17 cellular contexts compared by ENCODE assay signal in the genomic region with DNA sequence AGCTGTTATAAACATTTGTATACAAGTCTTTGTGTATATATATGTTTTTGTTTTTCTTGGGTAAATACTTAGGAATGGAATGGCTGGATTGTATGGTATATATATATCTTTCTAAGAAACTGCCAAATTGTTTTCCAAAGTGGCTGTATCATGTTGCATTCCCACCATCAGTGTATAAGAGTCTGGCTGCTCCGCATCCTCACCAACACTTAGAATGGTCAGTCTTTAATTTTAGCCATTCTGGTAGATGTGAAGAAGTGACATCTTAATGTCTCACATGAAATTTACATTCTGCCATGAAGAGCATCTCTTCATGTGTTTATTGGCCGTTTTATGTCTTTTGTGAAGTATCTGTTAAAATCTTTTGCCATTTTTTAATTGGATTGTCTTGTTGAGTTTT. TPM values are rescaled to one million over a fixed set of nuclear protein-coding genes. Genes with fewer than 3 reads are reported as not detected.
DNase-seq lines count a peak whose midpoint lies in the region; TF ChIP-seq lines count a peak whose summit lies in the region.
"Had no signal": no experiment of that assay in that cellular context is flagged by ENCODE, and none has a peak within 500 bp of the region (broad histone marks: within the 10 kb centered on the region; RNA-seq: fewer than 3 reads in every experiment).

No MANE protein-coding gene starts in this region.

- peak overlapping the region; percentile 89 for H3K27ac ChIP-seq in osteoblast (ENCODE audit: low read depth, low read length)
- H3K27ac ChIP-seq: pancreas had no signal

- H3K36me3 Mint-ChIP-seq in T-helper 1 cell treated with Interleukin-12 subunit alpha and Interleukin-12 subunit beta and Interleukin-4 antibody, amounts not matched to agents 30 μg/mL and 1 μg/mL, for 36 hours (ENCODE audit: low read depth): peaks cover 44% of the 10 kb centered on the region
- peaks cover 52% of the 10 kb centered on the region for H3K36me3 Mint-ChIP-seq in HFFc6 (ENCODE audit: low read depth)
- peaks cover 62% of the 10 kb centered on the region for H3K36me3 Mint-ChIP-seq in activated T-helper 2 cell treated with anti-CD3 and anti-CD28 coated beads, Interferon-gamma antibody, Interleukin-2, Interleukin-4, amounts not matched to agents 10 μg/mL and 5 μg/mL and 100 μg/mL, durations not matched to agents 14 hours and 24 hours and 36 hours (ENCODE audit: low read depth)

- peaks cover 27% of the 10 kb centered on the region for H3K4me1 ChIP-seq in osteoblast (ENCODE audit: insufficient read depth, low read length)
- H3K4me1 ChIP-seq: pancreas had no signal

- H3K4me2 ChIP-seq in osteoblast (ENCODE audit: insufficient read depth, low read length): no peak overlapping the region

- H3K9me3 Mint-ChIP-seq in T-helper 1 cell treated with Interleukin-12 subunit alpha and Interleukin-12 subunit beta and Interleukin-4 antibody, amounts not matched to agents 30 μg/mL and 1 μg/mL, for 36 hours: peaks cover 17% of the 10 kb centered on the region
- peaks cover 10% of the 10 kb centered on the region for H3K9me3 Mint-ChIP-seq in HFFc6
- H3K9me3 Mint-ChIP-seq in activated T-helper 2 cell treated with anti-CD3 and anti-CD28 coated beads, Interferon-gamma antibody, Interleukin-2, Interleukin-4, amounts not matched to agents 10 μg/mL and 5 μg/mL and 100 μg/mL, durations not matched to agents 14 hours and 24 hours and 36 hours: peaks cover 17% of the 10 kb centered on the region

- TF ChIP-seq CTCF in HFFc6 (IDR thresholded peaks at IDR 0.05) (no peak), osteoblast (IDR thresholded peaks at IDR 0.05; ENCODE audit: extremely low read depth, low read depth, low read length) (no peak)

- intact Hi-C loops in activated T-helper 2 cell treated with anti-CD3 and anti-CD28 coated beads, Interferon-gamma antibody, Interleukin-2, Interleukin-4, amounts not matched to agents 10 μg/mL and 5 μg/mL and 100 μg/mL, durations not matched to agents 14 hours and 24 hours and 36 hours (cut with micrococcal nuclease): no loop called here

- H3K79me2 ChIP-seq in osteoblast (ENCODE audit: insufficient read depth, low read length): peaks cover 29% of the 10 kb centered on the region

- no peak for DNase-seq in T-helper 1 cell
- no peak for DNase-seq in HFFc6
- no peak for DNase-seq in activated T-helper 2 cell treated with anti-CD3 and anti-CD28 coated beads, Interferon-gamma antibody, Interleukin-2, Interleukin-4, amounts not matched to agents 10 μg/mL and 5 μg/mL and 100 μg/mL, durations not matched to agents 14 hours and 24 hours and 36 hours (ENCODE audit: low spot score)
- DNase-seq in osteoblast (ENCODE audit: insufficient read length, low spot score, missing footprints): no peak
- no peak for DNase-seq in NCI-H524 (lab: John Stamatoyannopoulos, UW)
- DNase-seq in NCI-H774 (lab: John Stamatoyannopoulos, UW): no peak
- no peak for DNase-seq in HPDE6-E6E7 (ENCODE audit: extremely low spot score)
- DNase-seq: 8988T; activated CD4-positive, CD25-positive, alpha-beta regulatory T cell treated with anti-CD3 and anti-CD28 coated beads, Interleukin-2, amount 50 U/mL, for 72 hours; activated T-cell treated with anti-CD3 and anti-CD28 coated beads, Interleukin-2, amount 50 U/mL, for 4 hours; amniotic stem cell; NCI-H2171; pancreas; thyroid gland had no signal

- H3K4me1 Mint-ChIP-seq in T-helper 1 cell treated with Interleukin-12 subunit alpha and Interleukin-12 subunit beta and Interleukin-4 antibody, amounts not matched to agents 30 μg/mL and 1 μg/mL, for 36 hours (ENCODE audit: low read depth): peaks cover 56% of the 10 kb centered on the region
- H3K4me1 Mint-ChIP-seq in HFFc6 (ENCODE audit: low read depth): peaks cover 63% of the 10 kb centered on the region
- H3K4me1 Mint-ChIP-seq in activated T-helper 2 cell treated with anti-CD3 and anti-CD28 coated beads, Interferon-gamma antibody, Interleukin-2, Interleukin-4, amounts not matched to agents 10 μg/mL and 5 μg/mL and 100 μg/mL, durations not matched to agents 14 hours and 24 hours and 36 hours (ENCODE audit: low read depth): peaks cover 32% of the 10 kb centered on the region

- no peak overlapping the region for H3K4me3 Mint-ChIP-seq in T-helper 1 cell treated with Interleukin-12 subunit alpha and Interleukin-12 subunit beta and Interleukin-4 antibody, amounts not matched to agents 30 μg/mL and 1 μg/mL, for 36 hours
- no peak overlapping the region; the same call in 1 of the 2 replicates for H3K4me3 Mint-ChIP-seq in HFFc6
- H3K4me3 Mint-ChIP-seq in activated T-helper 2 cell treated with anti-CD3 and anti-CD28 coated beads, Interferon-gamma antibody, Interleukin-2, Interleukin-4, amounts not matched to agents 10 μg/mL and 5 μg/mL and 100 μg/mL, durations not matched to agents 14 hours and 24 hours and 36 hours (ENCODE audit: low read depth): no peak overlapping the region
- H3K4me3 Mint-ChIP-seq: activated T-cell treated with anti-CD3 and anti-CD28 coated beads, Interleukin-2, amount 50 U/mL, for 4 hours had no signal

- H3K36me3 ChIP-seq in osteoblast (ENCODE audit: insufficient read depth, low read length): peaks cover 14% of the 10 kb centered on the region
- H3K36me3 ChIP-seq: pancreas, thyroid gland had no signal

- no peak overlapping the region for H3K4me3 ChIP-seq in osteoblast (ENCODE audit: insufficient read depth, low read length)
- H3K4me3 ChIP-seq: BLaER1 treated with 17β-estradiol and CSF1 and Interleukin-3, amounts not matched to agents 10 nM and 100 nM; pancreas; skin epidermis; thyroid gland had no signal

- H2AFZ ChIP-seq in osteoblast (ENCODE audit: low read length): no peak overlapping the region

- no peaks in the 10 kb centered on the region for H3K27me3 Mint-ChIP-seq in T-helper 1 cell treated with Interleukin-12 subunit alpha and Interleukin-12 subunit beta and Interleukin-4 antibody, amounts not matched to agents 30 μg/mL and 1 μg/mL, for 36 hours (ENCODE audit: low read depth)
- H3K27me3 Mint-ChIP-seq in HFFc6 (ENCODE audit: insufficient read depth): no peaks in the 10 kb centered on the region; the same call in none of the 2 replicates
- H3K27me3 Mint-ChIP-seq in activated T-helper 2 cell treated with anti-CD3 and anti-CD28 coated beads, Interferon-gamma antibody, Interleukin-2, Interleukin-4, amounts not matched to agents 10 μg/mL and 5 μg/mL and 100 μg/mL, durations not matched to agents 14 hours and 24 hours and 36 hours (ENCODE audit: low read depth): no peaks in the 10 kb centered on the region

- H3K27me3 ChIP-seq in osteoblast (ENCODE audit: insufficient read depth, low read length): no peaks in the 10 kb centered on the region
- H3K27me3 ChIP-seq: BLaER1 treated with 17β-estradiol and CSF1 and Interleukin-3, amounts not matched to agents 10 nM and 100 nM; pancreas; thyroid gland had no signal

- H3K27ac Mint-ChIP-seq in T-helper 1 cell treated with Interleukin-12 subunit alpha and Interleukin-12 subunit beta and Interleukin-4 antibody, amounts not matched to agents 30 μg/mL and 1 μg/mL, for 36 hours: peak overlapping the region; percentile 93
- H3K27ac Mint-ChIP-seq in HFFc6: peak overlapping the region; percentile 98
- H3K27ac Mint-ChIP-seq in activated T-helper 2 cell treated with anti-CD3 and anti-CD28 coated beads, Interferon-gamma antibody, Interleukin-2, Interleukin-4, amounts not matched to agents 10 μg/mL and 5 μg/mL and 100 μg/mL, durations not matched to agents 14 hours and 24 hours and 36 hours: peak overlapping the region; percentile 85

- no peaks in the 10 kb centered on the region for H3K9me3 ChIP-seq in osteoblast (ENCODE audit: low read depth, low read length)
- H3K9me3 ChIP-seq: pancreas, thyroid gland had no signal

- H4K20me1 ChIP-seq in osteoblast (ENCODE audit: insufficient read depth, low read length): no peaks in the 10 kb centered on the region

RNA-seq across cellular contexts. Expression of a gene that starts 31.9 kb away (rescaled TPM):
- total RNA-seq in HFFc6 (2021; fragmentation: NEBNext Ultra II Directional; extraction: Animal tissue kit (Norgen Biotek cat#: 25700)): 100 to 1,000 TPM; 129 to 161 (median 157) TPM
- 31.7 and 35.5 TPM in 2 replicates for total RNA-seq in activated T-helper 2 cell treated with anti-CD3 and anti-CD28 coated beads, Interferon-gamma antibody, Interleukin-2, Interleukin-4, amounts not matched to agents 10 μg/mL and 5 μg/mL and 100 μg/mL, durations not matched to agents 14 hours and 24 hours and 36 hours
- total RNA-seq in osteoblast: 62.2 and 84.0 TPM in 2 replicates
